8 cellular contexts compared by ENCODE assay signal in the genomic region with DNA sequence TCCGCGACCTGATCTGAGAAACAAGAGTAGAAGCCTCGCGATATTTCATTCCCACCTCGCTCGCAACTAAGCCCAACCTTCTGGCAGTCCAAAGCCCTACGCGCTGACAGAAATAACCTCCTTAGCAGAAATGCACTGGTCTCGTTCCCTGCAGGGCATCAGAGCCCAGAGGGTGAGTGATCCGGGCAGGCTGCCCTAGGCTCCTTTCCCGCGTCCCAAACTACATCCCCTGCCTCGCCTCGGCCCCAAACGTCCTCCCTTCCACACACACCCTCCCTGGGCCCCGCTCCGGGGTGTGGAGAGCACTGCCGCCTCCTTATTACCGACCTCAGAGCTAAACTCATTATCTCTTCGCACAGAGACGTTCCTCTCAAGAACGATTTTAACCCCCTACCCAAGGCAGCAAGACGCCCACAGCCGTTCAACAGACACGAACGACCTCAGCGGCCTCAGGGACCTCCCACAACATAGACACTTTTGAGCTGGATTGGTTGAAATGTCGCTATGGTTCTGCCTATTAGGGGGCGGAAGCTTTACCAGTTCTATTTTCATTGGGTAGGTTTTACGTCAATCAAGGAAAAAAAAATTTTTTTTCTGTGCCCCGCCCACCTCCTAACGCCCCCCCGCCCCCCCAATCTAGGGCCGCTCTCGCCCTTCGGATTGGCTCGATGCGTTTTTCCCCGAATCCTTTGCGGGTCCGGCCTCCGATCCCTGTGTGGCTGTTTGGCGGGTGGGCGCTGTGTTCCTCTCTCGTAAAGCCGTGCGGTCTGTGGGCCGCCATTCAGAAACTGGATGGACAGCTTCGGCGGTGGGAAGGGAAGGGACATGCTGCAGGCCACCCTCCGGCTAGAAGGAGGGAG. TPM values are rescaled to one million over a fixed set of nuclear protein-coding genes. Genes with fewer than 3 reads are reported as not detected.
A peak's percentile ranks its signal among the peaks of the same experiment; 100 is the strongest.
DNase-seq lines count a peak whose midpoint lies in the region; ATAC-seq and TF ChIP-seq lines count a peak whose summit lies in the region.

TSS of gene CETN3 (minus strand) at position 439 of the 860 bp plus-strand sequence. CDS start at position 344, 95 bp downstream.

- ATAC-seq in GM18909 (IDR thresholded peaks at IDR 0.05; ENCODE audit: poor library complexity, unreplicated experiment) = peak; percentile 96
- ATAC-seq in HG03159 (IDR thresholded peaks at IDR 0.05; ENCODE audit: unreplicated experiment) = peak; percentile 94

- peak within 1 kb of the TSS; percentile 99 for H3K4me2 ChIP-seq in smooth muscle cell

- no peak for TF ChIP-seq CTCF in WI38 (IDR thresholded peaks at IDR 0.05; ENCODE audit: low read depth, low read length)
- TF ChIP-seq CTCF in cardiac fibroblast (IDR thresholded peaks at IDR 0.05; ENCODE audit: low read depth, low read length) = no peak
- TF ChIP-seq CTCF in smooth muscle cell (IDR thresholded peaks at IDR 0.05; ENCODE audit: borderline replicate concordance, insufficient read depth, poor library complexity, severe bottlenecking) = no peak

- peak within 1 kb of the TSS; percentile 98 for H2AFZ ChIP-seq in smooth muscle cell (ENCODE audit: low read depth)

- peak within 1 kb of the TSS; percentile 89 for H3K4me3 ChIP-seq in WI38 (ENCODE audit: low read depth, low read length)
- peak within 1 kb of the TSS; percentile 86 to 95 for H3K4me3 ChIP-seq in cardiac fibroblast (replicated peaks in 1 of 2; ENCODE audit: low read depth in 2 of 2, low read length in 2 of 2)
- H3K4me3 ChIP-seq in smooth muscle cell = peak within 1 kb of the TSS; percentile 78

- H3K27ac ChIP-seq in smooth muscle cell (ENCODE audit: low read depth) = peak within 1 kb of the TSS; percentile 97

- H3K9ac ChIP-seq in smooth muscle cell (ENCODE audit: low read depth) = peak within 1 kb of the TSS; percentile 96

- no peaks in the 10 kb centered on the region for H3K27me3 ChIP-seq in smooth muscle cell (ENCODE audit: low read depth)

- no peaks in the 10 kb centered on the region for H3F3A ChIP-seq in smooth muscle cell (ENCODE audit: low read depth)

- no peaks in the 10 kb centered on the region for H4K20me1 ChIP-seq in smooth muscle cell (ENCODE audit: low read depth)

- WGBS in smooth muscle cell (ENCODE audit: low lambda C conversion rate) = 1% methylated on average over 51 of the region's 51 CpGs

- H3K79me2 ChIP-seq in smooth muscle cell (ENCODE audit: low read depth) = peaks cover 19% of the 10 kb centered on the region

- no peaks in the 10 kb centered on the region for H3K36me3 ChIP-seq in smooth muscle cell (ENCODE audit: low read depth)

- DNase-seq in AG08395 (ENCODE audit: low spot score) (peak; percentile 94), NCI-H2227 treated with DMSO at 0.1 percent for 48 hours (lab: John Stamatoyannopoulos, UW) (peak; percentile 94), cardiac fibroblast (ENCODE audit: low read depth in 2 of 2) (peak; percentile 98), iPS-NIHi7 (ENCODE audit: extremely low spot score) (peak; percentile 93), smooth muscle cell (lab: John Stamatoyannopoulos, UW; ENCODE audit: unreplicated experiment) (peak; percentile 82)

- peaks cover 38% of the 10 kb centered on the region for H3K4me1 ChIP-seq in smooth muscle cell (ENCODE audit: low read depth)

- H3K9me3 ChIP-seq in smooth muscle cell (replicated peaks; ENCODE audit: low read depth) = no peaks in the 10 kb centered on the region

RNA-seq across cellular contexts. Expression of gene CETN3, which starts in this region (rescaled TPM):
- 32.0 and 36.7 TPM in 2 replicates for total RNA-seq in smooth muscle cell
- polyA plus RNA-seq in smooth muscle cell = 28.7 and 31.6 TPM in 2 replicates

Comparison
In these comparisons a context has a peak if more than half of its experiments do, and no peak if none do; other contexts are left out.
1. Peak in every context shown above with its lines: DNase-seq, ATAC-seq, H3K4me3 ChIP-seq and H3K27ac ChIP-seq.